30 cellular contexts compared by ENCODE assay signal in the genomic region with DNA sequence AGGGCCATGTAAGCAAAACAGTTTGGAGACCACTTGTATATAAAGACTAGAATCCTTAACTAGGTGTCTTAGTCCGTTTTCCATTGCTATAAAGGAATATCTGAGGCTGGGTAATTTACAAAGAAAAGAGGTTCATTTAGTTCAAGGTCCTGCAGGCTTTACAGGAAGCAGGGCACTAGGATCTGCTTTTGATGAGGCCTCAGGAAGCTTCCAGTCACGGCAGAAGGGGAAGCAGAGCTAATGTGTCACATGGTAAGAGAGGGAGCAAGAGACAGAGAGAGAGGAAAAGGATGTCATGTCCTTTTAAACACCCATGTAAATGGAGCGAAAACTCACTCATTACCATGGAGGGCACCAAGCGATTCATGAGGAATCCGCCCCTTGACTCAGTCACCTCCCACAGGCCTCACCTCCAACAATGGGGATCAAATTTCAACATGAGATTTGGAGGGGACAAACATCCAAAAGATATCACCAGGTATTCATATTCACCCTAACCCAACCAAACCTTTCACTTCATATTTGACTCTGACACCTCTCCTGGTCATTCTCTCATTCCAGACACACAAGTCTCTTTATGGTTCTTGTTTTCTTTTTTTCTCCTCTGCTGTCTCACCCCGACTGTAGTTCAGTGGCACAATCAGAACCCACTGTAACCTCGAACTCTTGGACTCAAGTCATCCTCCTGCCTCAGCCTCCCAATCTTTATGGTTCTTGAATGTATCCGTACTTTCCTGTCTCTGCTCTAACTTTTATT.
"Had no signal": no experiment of that assay in that cellular context is flagged by ENCODE, and none has a peak within 500 bp of the region (broad histone marks: within the 10 kb centered on the region; RNA-seq: fewer than 3 reads in every experiment).

No MANE protein-coding gene starts in this region.

- H3K9me3 ChIP-seq: ascending aorta had no signal

- ATAC-seq: activated CD8-positive, alpha-beta memory T cell treated with anti-CD3 and anti-CD28 coated beads, Interleukin-2, amount 10 ng/mL, durations not matched to agents 7 days and 5 days; activated CD8-positive, alpha-beta T cell treated with anti-CD3 and anti-CD28 coated beads, Interleukin-2, amount 10 ng/mL, durations not matched to agents 7 days and 5 days; activated naive CD8-positive, alpha-beta T cell treated with anti-CD3 and anti-CD28 coated beads, Interleukin-2, amount 50 U/mL, for 24 hours; T-helper 17 cell had no signal

- H3K4me1 ChIP-seq: ascending aorta had no signal

- H3K27me3 ChIP-seq: ascending aorta had no signal

- H3K27ac ChIP-seq: ascending aorta, cardiac muscle cell, VCaP had no signal

- DNase-seq: activated B cell treated with CpG ODN at 0.5 μM for 24 hours; activated CD4-positive, alpha-beta memory T cell treated with anti-CD3 and anti-CD28 coated beads, Interleukin-2, amount 10 ng/mL, durations not matched to agents 7 days and 5 days; activated CD4-positive, alpha-beta T cell treated with anti-CD3 and anti-CD28 coated beads for 4 hours; activated CD4-positive, alpha-beta T cell treated with anti-CD3 and anti-CD28 coated beads, Interleukin-2, amount 10 ng/mL, durations not matched to agents 24 days and 14 days; activated CD4-positive, alpha-beta T cell treated with anti-CD3 and anti-CD28 coated beads, Interleukin-2, amount 50 U/mL, for 1 hour; activated CD4-positive, alpha-beta T cell treated with anti-CD3 and anti-CD28 coated beads, Interleukin-2, amount 50 U/mL, for 48 hours; activated CD4-positive, CD25-positive, alpha-beta regulatory T cell treated with anti-CD3 and anti-CD28 coated beads, Interleukin-2, amount 50 U/mL, for 72 hours; activated CD8-positive, alpha-beta memory T cell treated with anti-CD3 and anti-CD28 coated beads for 24 hours; activated CD8-positive, alpha-beta memory T cell treated with anti-CD3 and anti-CD28 coated beads, Interleukin-2, amount 10 ng/mL, durations not matched to agents 7 days and 5 days; activated CD8-positive, alpha-beta memory T cell treated with anti-CD3 and anti-CD28 coated beads, Interleukin-2, amount 50 U/mL, for 48 hours; activated CD8-positive, alpha-beta T cell treated with anti-CD3 and anti-CD28 coated beads, Interleukin-2, amount 10 ng/mL, durations not matched to agents 7 days and 5 days; activated effector memory CD4-positive, alpha-beta T cell treated with Interleukin-2 at 50 U/mL for 16 hours; activated gamma-delta T cell; activated naive CD4-positive, alpha-beta T cell treated with anti-CD3 and anti-CD28 coated beads, Interleukin-2, amount 10 ng/mL, durations not matched to agents 7 days and 5 days; activated naive CD4-positive, alpha-beta T cell treated with Interleukin-2 at 50 U/mL for 16 hours; activated naive CD8-positive, alpha-beta T cell treated with anti-CD3 and anti-CD28 coated beads, Interleukin-2, amount 10 ng/mL, durations not matched to agents 7 days and 5 days; activated naive CD8-positive, alpha-beta T cell treated with anti-CD3 and anti-CD28 coated beads, Interleukin-2, amount 50 U/mL, for 24 hours; activated T-cell treated with anti-CD3 and anti-CD28 coated beads, Interleukin-2, amount 50 U/mL, for 24 hours; activated T-cell treated with anti-CD3 and anti-CD28 coated beads, Interleukin-2, amount 50 U/mL, for 48 hours; amygdala; anterior cingulate cortex; caudate nucleus; cerebellar nuclear complex; T-helper 17 cell; T-helper 9 cell had no signal

- H3K36me3 ChIP-seq: ascending aorta, cardiac muscle cell had no signal

- FAIRE-seq: bronchial epithelial cell, TTC549 had no signal

- H3K4me3 ChIP-seq: ascending aorta, cardiac muscle cell had no signal
